Comparison of ENCODE assay signal across 1 cellular context in genomic region chr15:90075420-90076289, GRCh38.
TF ChIP-seq lines count a peak whose summit lies in the region.

No MANE protein-coding gene starts in this region.

TF ChIP-seq in H1, 55 proteins besides CTCF, POLR2A, EP300 and RAD21:
- 0 out of 2 replicates have a peak, but pooled peaks have one; percentile 17 for TF ChIP-seq USF2 (IDR thresholded peaks at IDR 0.05; ENCODE audit: low read length)
- no peak for TF ChIP-seq CHD2 (IDR thresholded peaks at IDR 0.05; ENCODE audit: low read length)
- 0 out of 2 replicates have a peak, but pooled peaks have one; percentile 24 for TF ChIP-seq E2F6 (IDR thresholded peaks at IDR 0.05)
- TF ChIP-seq TCF12 (IDR thresholded peaks at IDR 0.05; ENCODE audit: low read depth, low read length): 0 out of 2 replicates have a peak, but pooled peaks have one; percentile 9
- TF ChIP-seq SIN3A (conservative IDR thresholded peaks at IDR 0.05 in 1 of 2, IDR thresholded peaks at IDR 0.05 in 1 of 2; ENCODE audit: low read depth in 1 of 2, low read length in 2 of 2): peak in 1 of 2 experiments; percentile 81; a peak in 2 of 4 replicates
- TF ChIP-seq HDAC6 (IDR thresholded peaks at IDR 0.05; ENCODE audit: low read depth, low read length): no peak
- no peak for TF ChIP-seq ATF3 (IDR thresholded peaks at IDR 0.05; ENCODE audit: insufficient read depth, low read depth, low read length)
- TF ChIP-seq EZH2 (IDR thresholded peaks at IDR 0.05; ENCODE audit: low read depth, low read length, severe bottlenecking): peak; percentile 33
- no peak for TF ChIP-seq HDAC2 (IDR thresholded peaks at IDR 0.05; ENCODE audit: borderline replicate concordance in 1 of 2, low read depth in 2 of 2, low read length in 2 of 2)
- TF ChIP-seq TEAD4 (IDR thresholded peaks at IDR 0.05; ENCODE audit: low read depth, low read length): peak; percentile 70
- TF ChIP-seq BACH1 (IDR thresholded peaks at IDR 0.05; ENCODE audit: low read length): 0 out of 2 replicates have a peak, but pooled peaks have one; percentile 29
- TF ChIP-seq SP2 (IDR thresholded peaks at IDR 0.05; ENCODE audit: low read length): no peak
- peak; percentile 74 for TF ChIP-seq MAX (IDR thresholded peaks at IDR 0.05)
